In genomic region chr1:145992958-145993617, GRCh38 we compare ENCODE assay signal across 1 cellular context.
TF ChIP-seq lines count a peak whose summit lies in the region.

No MANE protein-coding gene starts in this region.

TF ChIP-seq in SK-N-SH treated with all-trans-retinoic acid at 6 μM for 48 hours, 23 proteins besides CTCF, POLR2A, EP300 and RAD21 (continued from another document):
- TF ChIP-seq PATZ1 (CRISPR knock-in tag; IDR thresholded peaks at IDR 0.05; ENCODE audit: borderline replicate concordance) (no peak), ZFP30 (CRISPR knock-in tag; IDR thresholded peaks at IDR 0.05) (no peak), ZFP3 (CRISPR knock-in tag; IDR thresholded peaks at IDR 0.05) (no peak), BACH2 (CRISPR knock-in tag; IDR thresholded peaks at IDR 0.05; ENCODE audit: borderline replicate concordance) (no peak), CSDC2 (CRISPR knock-in tag; IDR thresholded peaks at IDR 0.05) (no peak), ESRRG (CRISPR knock-in tag; IDR thresholded peaks at IDR 0.05) (no peak), CSRNP3 (CRISPR knock-in tag; IDR thresholded peaks at IDR 0.05) (no peak)
TF ChIP-seq in SK-N-SH treated with all-trans-retinoic acid at 6 μM for 48 hours: peak in this region for 0.
